In the genomic region with DNA sequence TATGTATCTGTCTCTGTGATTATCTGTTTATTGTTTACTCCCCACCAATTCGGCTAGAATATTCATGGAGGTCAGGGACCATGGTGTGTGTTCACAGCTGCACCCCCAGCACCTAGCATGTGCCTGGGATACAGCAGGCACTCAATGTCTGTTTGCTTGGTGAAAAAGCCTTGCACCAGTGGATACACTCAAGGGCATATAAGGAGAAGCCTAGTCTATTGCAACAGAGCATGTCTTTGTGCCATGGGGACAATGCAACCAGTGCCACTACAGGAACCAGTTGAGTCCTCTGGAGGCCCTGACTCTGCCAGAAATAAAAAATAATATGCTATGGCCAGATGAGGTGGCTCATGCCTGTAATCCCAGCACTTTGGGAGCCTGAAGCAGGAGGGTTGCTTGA, we compare ENCODE assay signal across 22 cellular contexts.
DNase-seq lines count a peak whose midpoint lies in the region; TF ChIP-seq lines count a peak whose summit lies in the region.
"Had no signal": no experiment of that assay in that cellular context is flagged by ENCODE, and none has a peak within 500 bp of the region (broad histone marks: within the 10 kb centered on the region; RNA-seq: fewer than 3 reads in every experiment).

No MANE protein-coding gene starts in this region.

- no peak overlapping the region for H3K27ac ChIP-seq in HEK293 (ENCODE audit: extremely low read depth, low read depth, low read length)
- H3K27ac ChIP-seq in esophagus muscularis mucosa (replicated peaks in 1 of 4) = peak overlapping the region; percentile 1 to 67 (median 26)
- peak overlapping the region; percentile 6 to 95 (median 50) for H3K27ac ChIP-seq in sigmoid colon
- H3K27ac ChIP-seq: A549; BLaER1 treated with 17β-estradiol and CSF1 and Interleukin-3, amounts not matched to agents 10 nM and 100 nM; GM23248 had no signal

- H3K9me3 Mint-ChIP-seq in activated T-cell treated with anti-CD3 and anti-CD28 coated beads, Interleukin-2, amount 50 U/mL, for 24 hours = peaks cover 4% of the 10 kb centered on the region
- H3K9me3 Mint-ChIP-seq: CD4-positive, alpha-beta T cell had no signal

- no peak overlapping the region for H3K27ac Mint-ChIP-seq in activated T-cell treated with anti-CD3 and anti-CD28 coated beads, Interleukin-2, amount 50 U/mL, for 24 hours
- H3K27ac Mint-ChIP-seq: CD4-positive, alpha-beta T cell had no signal

- TF ChIP-seq CTCF in HEK293 (tag by site-specific recombination; IDR thresholded peaks at IDR 0.05) (no peak), esophagus muscularis mucosa (IDR thresholded peaks at IDR 0.05) (no peak), sigmoid colon (IDR thresholded peaks at IDR 0.05) (no peak)

- H3K36me3 Mint-ChIP-seq in activated T-cell treated with anti-CD3 and anti-CD28 coated beads, Interleukin-2, amount 50 U/mL, for 24 hours (ENCODE audit: low read depth) = peaks cover 16% of the 10 kb centered on the region

- H3K9me3 ChIP-seq in HEK293 (ENCODE audit: control insufficient read depth, insufficient read depth, low read depth, low read length) (no peaks in the 10 kb centered on the region), esophagus muscularis mucosa (no peaks in the 10 kb centered on the region), sigmoid colon (no peaks in the 10 kb centered on the region)
- H3K9me3 ChIP-seq: A549, BE2C had no signal

- no peaks in the 10 kb centered on the region for H3K27me3 ChIP-seq in esophagus muscularis mucosa
- H3K27me3 ChIP-seq in sigmoid colon = no peaks in the 10 kb centered on the region
- H3K27me3 ChIP-seq: BE2C; BLaER1 treated with 17β-estradiol and CSF1 and Interleukin-3, amounts not matched to agents 10 nM and 100 nM had no signal

- no peaks in the 10 kb centered on the region for H3K27me3 Mint-ChIP-seq in activated T-cell treated with anti-CD3 and anti-CD28 coated beads, Interleukin-2, amount 50 U/mL, for 24 hours
- H3K27me3 Mint-ChIP-seq: CD4-positive, alpha-beta T cell; CD8-positive, alpha-beta memory T cell had no signal

- H3K4me1 ChIP-seq in HEK293 (ENCODE audit: control insufficient read depth, insufficient read depth, low read length) = no peaks in the 10 kb centered on the region
- H3K4me1 ChIP-seq in esophagus muscularis mucosa = peaks cover 0 to 83% (median 63%) of the 10 kb centered on the region in 4 donors
- H3K4me1 ChIP-seq in sigmoid colon = peaks cover 0 to 29% (median 21%) of the 10 kb centered on the region in 4 donors
- H3K4me1 ChIP-seq: A549, BE2C had no signal

- H3K4me3 Mint-ChIP-seq in activated T-cell treated with anti-CD3 and anti-CD28 coated beads, Interleukin-2, amount 50 U/mL, for 24 hours = no peak overlapping the region
- H3K4me3 Mint-ChIP-seq: CD4-positive, alpha-beta T cell; CD8-positive, alpha-beta memory T cell had no signal

- H3K4me1 Mint-ChIP-seq in activated T-cell treated with anti-CD3 and anti-CD28 coated beads, Interleukin-2, amount 50 U/mL, for 24 hours (ENCODE audit: low read depth) = no peaks in the 10 kb centered on the region
- H3K4me1 Mint-ChIP-seq: CD8-positive, alpha-beta memory T cell had no signal

- H3K4me3 ChIP-seq in HEK293 (ENCODE audit: low read depth, low read length) = no peak overlapping the region
- no peak overlapping the region for H3K4me3 ChIP-seq in esophagus muscularis mucosa
- no peak overlapping the region for H3K4me3 ChIP-seq in sigmoid colon
- H3K4me3 ChIP-seq: A549; BLaER1 treated with 17β-estradiol and CSF1 and Interleukin-3, amounts not matched to agents 10 nM and 100 nM; GM12878; GM23248 had no signal

- CTCF ChIA-PET in HEK293 (lab: Yijun Ruan, JAX) = no interaction called here

- H3K36me3 ChIP-seq in HEK293 (ENCODE audit: control insufficient read depth in 2 of 2, insufficient read depth in 1 of 2, low read length in 2 of 2) (no peaks in the 10 kb centered on the region), esophagus muscularis mucosa (peaks cover 20 to 100% (median 94%) of the 10 kb centered on the region in 4 donors), sigmoid colon (peaks cover 88 to 100% (median 91%) of the 10 kb centered on the region in 4 donors)
- H3K36me3 ChIP-seq: BE2C had no signal

- TF ChIP-seq EP300 in esophagus muscularis mucosa (IDR thresholded peaks at IDR 0.05) (no peak), sigmoid colon (IDR thresholded peaks at IDR 0.05) (no peak)

- intact Hi-C loops in esophagus muscularis mucosa (cut with DNase I) = no loop called here
- intact Hi-C loops in sigmoid colon (cut with DNase I) = no loop called here

- TF ChIP-seq POLR2A in esophagus muscularis mucosa (IDR thresholded peaks at IDR 0.05; ENCODE audit: low read depth) (no peak), sigmoid colon (IDR thresholded peaks at IDR 0.05) (no peak), erythroblast (IDR thresholded peaks at IDR 0.05; ENCODE audit: low read length) (no peak)

- POLR2A ChIA-PET in HEK293 (lab: Yijun Ruan, JAX) = no interaction called here

- WGBS in esophagus muscularis mucosa = 75% methylated on average over 1 of the region's 1 CpG
- WGBS in sigmoid colon, 2 donors = 69 to 82% methylated on average over 1 of the region's 1 CpG

- DNase-seq in esophagus muscularis mucosa (ENCODE audit: extremely low spot score) (no peak), sigmoid colon (no peak), erythroblast (lab: John Stamatoyannopoulos, UW) (no peak), activated gamma-delta T cell (lab: John Stamatoyannopoulos, UW) (no peak)
- DNase-seq in activated T-cell treated with anti-CD3 and anti-CD28 coated beads, Interleukin-2, amount 50 U/mL, for 24 hours = no peak
- DNase-seq: 8988T; ACHN; AML-193; BE2C; CD4-positive, alpha-beta T cell; CD8-positive, alpha-beta memory T cell; DMS 273 treated with DMSO at 0.1 percent for 48 hours; DMS79; EL; GDM1; GM23248; H7; HCEC 1CT had no signal

TF ChIP-seq in HEK293, 187 proteins besides CTCF, POLR2A, EP300 and RAD21:
- TF ChIP-seq ZNF837 (tag by site-specific recombination; IDR thresholded peaks at IDR 0.05) (no peak), ZNF654 (tag by site-specific recombination; IDR thresholded peaks at IDR 0.05; ENCODE audit: low read depth) (no peak), TCF7L2 (IDR thresholded peaks at IDR 0.05; ENCODE audit: borderline replicate concordance, low read depth, low read length) (no peak), FEZF1 (tag by site-specific recombination; IDR thresholded peaks at IDR 0.05) (no peak), SCRT2 (tag by site-specific recombination; IDR thresholded peaks at IDR 0.05) (peak; percentile 85; the same call in 1 of the 2 replicates), GFI1B (tag by site-specific recombination; IDR thresholded peaks at IDR 0.05) (no peak)
TF ChIP-seq in HEK293: peak in this region for 1.
